Comparison of ENCODE assay signal across 2 cellular contexts in genomic region chrX:132716006-132716405, GRCh38.
TF ChIP-seq lines count a peak whose summit lies in the region.

No MANE protein-coding gene starts in this region.

TF ChIP-seq in HCT116, 20 proteins besides CTCF, POLR2A, EP300 and RAD21:
- TF ChIP-seq TCF7L2 (IDR thresholded peaks at IDR 0.05; ENCODE audit: borderline replicate concordance, extremely low read depth, insufficient read depth, insufficient read length), result no peak
- no peak for TF ChIP-seq SRF (IDR thresholded peaks at IDR 0.05; ENCODE audit: low read depth)
- TF ChIP-seq ZNF274 (IDR thresholded peaks at IDR 0.05; ENCODE audit: low read depth, low read length), result no peak
- TF ChIP-seq REST (IDR thresholded peaks at IDR 0.05; ENCODE audit: low read depth), result no peak
- no peak for TF ChIP-seq POLR2AphosphoS5 (IDR thresholded peaks at IDR 0.05; ENCODE audit: low read depth, low read length)
- no peak for TF ChIP-seq MAX (IDR thresholded peaks at IDR 0.05)
- TF ChIP-seq SIN3A (IDR thresholded peaks at IDR 0.05; ENCODE audit: low read depth), result no peak
- no peak for TF ChIP-seq ATF3 (IDR thresholded peaks at IDR 0.05)
- no peak for TF ChIP-seq EZH2 (IDR thresholded peaks at IDR 0.05)

TF ChIP-seq in GM12878, 131 proteins besides CTCF, POLR2A, EP300 and RAD21:
- TF ChIP-seq ZBTB33 (IDR thresholded peaks at IDR 0.05), result no peak
- TF ChIP-seq ZBED1 (IDR thresholded peaks at IDR 0.05; ENCODE audit: borderline replicate concordance), result no peak
- no peak for TF ChIP-seq CEBPZ (IDR thresholded peaks at IDR 0.05; ENCODE audit: low read depth, low read length)
- TF ChIP-seq YY1 (IDR thresholded peaks at IDR 0.05; ENCODE audit: low read depth, low read length), result no peak
TF ChIP-seq in GM12878: peak in this region for 0.
